In genomic region chr2:41779873-41780272, GRCh38 we compare ENCODE assay signal across 2 cellular contexts.
A peak's percentile ranks its signal among the peaks of the same experiment; 100 is the strongest.
TF ChIP-seq lines count a peak whose summit lies in the region.

No MANE protein-coding gene starts in this region.

TF ChIP-seq in K562, 482 proteins besides CTCF, POLR2A, EP300 and RAD21 (continued from another document):
- TF ChIP-seq USF2 (CRISPR knock-in tag; IDR thresholded peaks at IDR 0.05) (no peak), ZNF316 (IDR thresholded peaks at IDR 0.05) (peak; percentile 82), MAFK (IDR thresholded peaks at IDR 0.05; ENCODE audit: low read length) (peak; percentile 77), MAFG (tag; conservative IDR thresholded peaks at IDR 0.05) (peak; percentile 90), ZNF3 (CRISPR knock-in tag; IDR thresholded peaks at IDR 0.05) (no peak), BCOR (IDR thresholded peaks at IDR 0.05) (no peak), MAFF (IDR thresholded peaks at IDR 0.05; ENCODE audit: low read length) (peak; percentile 75)

TF ChIP-seq in neural cell, 6 proteins besides CTCF, POLR2A, EP300 and RAD21 (continued from another document):
- no peak for TF ChIP-seq REST (IDR thresholded peaks at IDR 0.05; ENCODE audit: borderline replicate concordance)
- TF ChIP-seq EZH2 (IDR thresholded peaks at IDR 0.05; ENCODE audit: borderline replicate concordance, insufficient read depth, low read length, poor library complexity, severe bottlenecking), result no peak
- TF ChIP-seq POLR2AphosphoS5 (IDR thresholded peaks at IDR 0.05), result no peak
- no peak for TF ChIP-seq SMC3 (conservative IDR thresholded peaks at IDR 0.05; ENCODE audit: poor library complexity)
